Comparison of ENCODE assay signal across 2 cellular contexts in the genomic region with DNA sequence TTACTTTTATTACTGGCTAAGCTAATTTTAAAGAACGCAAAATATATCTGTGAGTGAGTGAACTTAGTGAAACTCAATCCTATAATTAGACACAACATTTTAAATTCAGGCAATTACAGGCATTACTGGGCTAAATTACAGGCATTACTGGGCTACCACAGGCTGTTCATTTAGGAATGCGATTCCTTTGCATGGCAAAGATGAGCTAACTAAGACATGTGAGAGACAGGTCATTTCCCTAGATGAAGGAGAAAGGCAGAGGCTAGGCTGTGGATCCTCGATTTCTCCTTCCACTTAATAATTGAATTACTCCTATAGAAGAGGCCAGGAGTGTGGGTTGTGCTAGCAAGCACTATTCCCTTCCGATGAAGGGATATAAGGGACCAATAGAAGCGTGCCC.
TF ChIP-seq lines count a peak whose summit lies in the region.

No MANE protein-coding gene starts in this region.

TF ChIP-seq in GM23338, 12 proteins besides CTCF, POLR2A, EP300 and RAD21 (continues in another document):
- TF ChIP-seq ETS1 (IDR thresholded peaks at IDR 0.05) (no peak), EZH2 (IDR thresholded peaks at IDR 0.05; ENCODE audit: low read depth, unreplicated experiment) (no peak), EZH2phosphoT487 (IDR thresholded peaks at IDR 0.05; ENCODE audit: unreplicated experiment) (no peak), STAT1 (IDR thresholded peaks at IDR 0.05; ENCODE audit: unreplicated experiment) (no peak), POLR2AphosphoS5 (IDR thresholded peaks at IDR 0.05; ENCODE audit: low read depth) (no peak), CREB1 (CRISPR knock-in tag; IDR thresholded peaks at IDR 0.05; ENCODE audit: low read depth) (no peak), REST (IDR thresholded peaks at IDR 0.05; ENCODE audit: unreplicated experiment) (no peak), NANOG (IDR thresholded peaks at IDR 0.05; ENCODE audit: borderline replicate concordance) (no peak), JUNB (IDR thresholded peaks at IDR 0.05; ENCODE audit: unreplicated experiment) (no peak)
- TF ChIP-seq, protein P1, sequence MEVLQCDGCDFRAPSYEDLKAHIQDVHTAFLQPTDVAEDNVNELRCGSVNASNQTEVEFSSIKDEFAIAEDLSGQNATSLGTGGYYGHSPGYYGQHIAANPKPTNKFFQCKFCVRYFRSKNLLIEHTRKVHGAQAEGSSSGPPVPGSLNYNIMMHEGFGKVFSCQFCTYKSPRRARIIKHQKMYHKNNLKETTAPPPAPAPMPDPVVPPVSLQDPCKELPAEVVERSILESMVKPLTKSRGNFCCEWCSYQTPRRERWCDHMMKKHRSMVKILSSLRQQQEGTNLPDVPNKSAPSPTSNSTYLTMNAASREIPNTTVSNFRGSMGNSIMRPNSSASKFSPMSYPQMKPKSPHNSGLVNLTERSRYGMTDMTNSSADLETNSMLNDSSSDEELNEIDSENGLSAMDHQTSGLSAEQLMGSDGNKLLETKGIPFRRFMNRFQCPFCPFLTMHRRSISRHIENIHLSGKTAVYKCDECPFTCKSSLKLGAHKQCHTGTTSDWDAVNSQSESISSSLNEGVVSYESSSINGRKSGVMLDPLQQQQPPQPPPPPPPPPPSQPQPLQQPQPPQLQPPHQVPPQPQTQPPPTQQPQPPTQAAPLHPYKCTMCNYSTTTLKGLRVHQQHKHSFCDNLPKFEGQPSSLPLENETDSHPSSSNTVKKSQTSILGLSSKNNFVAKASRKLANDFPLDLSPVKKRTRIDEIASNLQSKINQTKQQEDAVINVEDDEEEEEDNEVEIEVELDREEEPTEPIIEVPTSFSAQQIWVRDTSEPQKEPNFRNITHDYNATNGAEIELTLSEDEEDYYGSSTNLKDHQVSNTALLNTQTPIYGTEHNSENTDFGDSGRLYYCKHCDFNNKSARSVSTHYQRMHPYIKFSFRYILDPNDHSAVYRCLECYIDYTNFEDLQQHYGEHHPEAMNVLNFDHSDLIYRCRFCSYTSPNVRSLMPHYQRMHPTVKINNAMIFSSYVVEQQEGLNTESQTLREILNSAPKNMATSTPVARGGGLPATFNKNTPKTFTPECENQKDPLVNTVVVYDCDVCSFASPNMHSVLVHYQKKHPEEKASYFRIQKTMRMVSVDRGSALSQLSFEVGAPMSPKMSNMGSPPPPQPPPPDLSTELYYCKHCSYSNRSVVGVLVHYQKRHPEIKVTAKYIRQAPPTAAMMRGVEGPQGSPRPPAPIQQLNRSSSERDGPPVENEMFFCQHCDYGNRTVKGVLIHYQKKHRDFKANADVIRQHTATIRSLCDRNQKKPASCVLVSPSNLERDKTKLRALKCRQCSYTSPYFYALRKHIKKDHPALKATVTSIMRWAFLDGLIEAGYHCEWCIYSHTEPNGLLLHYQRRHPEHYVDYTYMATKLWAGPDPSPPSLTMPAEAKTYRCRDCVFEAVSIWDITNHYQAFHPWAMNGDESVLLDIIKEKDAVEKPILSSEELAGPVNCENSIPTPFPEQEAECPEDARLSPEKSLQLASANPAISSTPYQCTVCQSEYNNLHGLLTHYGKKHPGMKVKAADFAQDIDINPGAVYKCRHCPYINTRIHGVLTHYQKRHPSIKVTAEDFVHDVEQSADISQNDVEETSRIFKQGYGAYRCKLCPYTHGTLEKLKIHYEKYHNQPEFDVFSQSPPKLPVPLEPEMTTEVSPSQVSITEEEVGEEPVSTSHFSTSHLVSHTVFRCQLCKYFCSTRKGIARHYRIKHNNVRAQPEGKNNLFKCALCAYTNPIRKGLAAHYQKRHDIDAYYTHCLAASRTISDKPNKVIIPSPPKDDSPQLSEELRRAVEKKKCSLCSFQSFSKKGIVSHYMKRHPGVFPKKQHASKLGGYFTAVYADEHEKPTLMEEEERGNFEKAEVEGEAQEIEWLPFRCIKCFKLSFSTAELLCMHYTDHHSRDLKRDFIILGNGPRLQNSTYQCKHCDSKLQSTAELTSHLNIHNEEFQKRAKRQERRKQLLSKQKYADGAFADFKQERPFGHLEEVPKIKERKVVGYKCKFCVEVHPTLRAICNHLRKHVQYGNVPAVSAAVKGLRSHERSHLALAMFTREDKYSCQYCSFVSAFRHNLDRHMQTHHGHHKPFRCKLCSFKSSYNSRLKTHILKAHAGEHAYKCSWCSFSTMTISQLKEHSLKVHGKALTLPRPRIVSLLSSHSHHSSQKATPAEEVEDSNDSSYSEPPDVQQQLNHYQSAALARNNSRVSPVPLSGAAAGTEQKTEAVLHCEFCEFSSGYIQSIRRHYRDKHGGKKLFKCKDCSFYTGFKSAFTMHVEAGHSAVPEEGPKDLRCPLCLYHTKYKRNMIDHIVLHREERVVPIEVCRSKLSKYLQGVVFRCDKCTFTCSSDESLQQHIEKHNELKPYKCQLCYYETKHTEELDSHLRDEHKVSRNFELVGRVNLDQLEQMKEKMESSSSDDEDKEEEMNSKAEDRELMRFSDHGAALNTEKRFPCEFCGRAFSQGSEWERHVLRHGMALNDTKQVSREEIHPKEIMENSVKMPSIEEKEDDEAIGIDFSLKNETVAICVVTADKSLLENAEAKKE (CRISPR knock-in tag; IDR thresholded peaks at IDR 0.05): no peak

TF ChIP-seq in H1, 55 proteins besides CTCF, POLR2A, EP300 and RAD21:
- TF ChIP-seq SP4 (IDR thresholded peaks at IDR 0.05; ENCODE audit: low read length) (no peak), CBX5 (IDR thresholded peaks at IDR 0.05; ENCODE audit: low read depth, low read length) (no peak), CREB1 (IDR thresholded peaks at IDR 0.05) (no peak), TEAD4 (IDR thresholded peaks at IDR 0.05; ENCODE audit: low read depth, low read length) (no peak), TAF7 (optimal IDR thresholded peaks at IDR 0.05; ENCODE audit: borderline replicate concordance, low read depth, low read length) (no peak)
